10 cellular contexts compared by ENCODE assay signal in genomic region chr14:93137864-93138263, GRCh38. TPM values are rescaled to one million over a fixed set of nuclear protein-coding genes. Genes with fewer than 3 reads are reported as not detected.
A peak's percentile ranks its signal among the peaks of the same experiment; 100 is the strongest.
DNase-seq lines count a peak whose midpoint lies in the region; ATAC-seq and TF ChIP-seq lines count a peak whose summit lies in the region.
"Had no signal": no experiment of that assay in that cellular context is flagged by ENCODE, and none has a peak within 500 bp of the region (broad histone marks: within the 10 kb centered on the region; RNA-seq: fewer than 3 reads in every experiment).

No MANE protein-coding gene starts in this region.

- H3K4me3 ChIP-seq in right atrium auricular region (no peak overlapping the region), SJCRH30 (no peak overlapping the region), right cardiac atrium (ENCODE audit: low read length) (no peak overlapping the region), uterus (no peak overlapping the region)
- H3K4me3 ChIP-seq: thoracic aorta had no signal

- ATAC-seq in Right ventricle myocardium superior (ENCODE audit: poor library complexity) (peak; percentile 83), right cardiac atrium (peak; percentile 71 to 77), HG03097 (IDR thresholded peaks at IDR 0.05; ENCODE audit: low FRiP score, unreplicated experiment) (no peak), HG02571 (IDR thresholded peaks at IDR 0.05; ENCODE audit: unreplicated experiment) (no peak), HG03025 (IDR thresholded peaks at IDR 0.05; ENCODE audit: low FRiP score, unreplicated experiment) (no peak)

- H3K27ac ChIP-seq in right atrium auricular region (no peak overlapping the region), SJCRH30 (no peak overlapping the region), right cardiac atrium (ENCODE audit: low read length) (no peak overlapping the region), uterus (no peak overlapping the region)
- H3K27ac ChIP-seq: thoracic aorta had no signal

- WGBS in right cardiac atrium: 38% methylated on average over 17 of the region's 17 CpGs

- no peak for TF ChIP-seq POLR2A in uterus (IDR thresholded peaks at IDR 0.05)

- no peaks in the 10 kb centered on the region for H3K9me3 ChIP-seq in right atrium auricular region
- no peaks in the 10 kb centered on the region for H3K9me3 ChIP-seq in SJCRH30 (replicated peaks)
- no peaks in the 10 kb centered on the region for H3K9me3 ChIP-seq in right cardiac atrium (ENCODE audit: control insufficient read depth, low read length)
- no peaks in the 10 kb centered on the region for H3K9me3 ChIP-seq in uterus
- H3K9me3 ChIP-seq: thoracic aorta had no signal

- H3K27me3 ChIP-seq in right atrium auricular region (no peaks in the 10 kb centered on the region), SJCRH30 (no peaks in the 10 kb centered on the region), right cardiac atrium (ENCODE audit: control insufficient read depth, insufficient read depth) (no peaks in the 10 kb centered on the region), uterus (no peaks in the 10 kb centered on the region)

- DNase-seq in Right ventricle myocardium superior (peak; percentile 73), right atrium auricular region (ENCODE audit: low spot score) (no peak), SJCRH30 (peak; percentile 71 to 74), right cardiac atrium (peak; percentile 60 to 81 (median 81)), uterus (peak; percentile 29)
- DNase-seq: kidney glomerular epithelial cell had no signal

- no peaks in the 10 kb centered on the region for H3K4me1 ChIP-seq in right atrium auricular region
- no peaks in the 10 kb centered on the region for H3K4me1 ChIP-seq in SJCRH30
- H3K4me1 ChIP-seq in right cardiac atrium (ENCODE audit: control insufficient read depth, insufficient read depth, low read length): no peaks in the 10 kb centered on the region
- H3K4me1 ChIP-seq in uterus: no peaks in the 10 kb centered on the region

- H3K36me3 ChIP-seq in right atrium auricular region: no peaks in the 10 kb centered on the region
- H3K36me3 ChIP-seq in SJCRH30: no peaks in the 10 kb centered on the region
- H3K36me3 ChIP-seq in uterus: no peaks in the 10 kb centered on the region
- H3K36me3 ChIP-seq: thoracic aorta had no signal

- peak in 1 of 2 donors; percentile 28 for TF ChIP-seq CTCF in right atrium auricular region (IDR thresholded peaks at IDR 0.05)
- TF ChIP-seq CTCF in uterus (IDR thresholded peaks at IDR 0.05): no peak

- intact Hi-C loops in Right ventricle myocardium superior (cut with DNase I) (loop anchor here (2.0 kb wide), 1 partner anchor 185 kb away; no protein-coding TSS in a partner anchor), right cardiac atrium (cut with DNase I) (loop anchor here in 2 of 4 donors (2.0 to 5.0 kb wide), 2 partner anchors 185 to 186 kb away; no protein-coding TSS in a partner anchor), uterus (cut with DNase I; ENCODE audit: low total_unique reads) (loop anchor here (5.0 kb wide), 1 partner anchor 186 kb away; no protein-coding TSS in a partner anchor)

RNA-seq across cellular contexts. Expression of gene ITPK1, which starts 22.1 kb away (rescaled TPM):
- 115 TPM for total RNA-seq in Right ventricle myocardium superior
- total RNA-seq in right atrium auricular region: 10 to 100 TPM; 58.3 to 76.0 TPM
- total RNA-seq in SJCRH30 (2014; rRNA removed; shearing (Covaris generic)): 68.3 and 69.6 TPM in 2 replicates
- 100 to 1,000 TPM; 113 to 135 (median 129) TPM for total RNA-seq in right cardiac atrium
- 78.2 TPM for polyA plus RNA-seq in right cardiac atrium
- total RNA-seq in uterus: 10 to 100 TPM; 19.7 to 97.7 (median 26.5) TPM

RNA-seq across cellular contexts. Expression of gene MOAP1, which starts 46.8 kb away (rescaled TPM):
- total RNA-seq in Right ventricle myocardium superior: 55.9 TPM
- 10 to 100 TPM; 40.1 to 47.1 TPM for total RNA-seq in right atrium auricular region
- total RNA-seq in SJCRH30 (2014; rRNA removed; shearing (Covaris generic)): 20.9 and 21.6 TPM in 2 replicates
- 10 to 100 TPM; 46.3 to 63.0 (median 54.8) TPM for total RNA-seq in right cardiac atrium
- 45.7 TPM for polyA plus RNA-seq in right cardiac atrium
- total RNA-seq in uterus: 10 to 100 TPM; 14.6 to 37.1 (median 20.4) TPM

RNA-seq across cellular contexts. Expression of gene LYSET, which starts 47.3 kb away (rescaled TPM):
- total RNA-seq in Right ventricle myocardium superior (21.0 TPM), right atrium auricular region (10 to 100 TPM in 1 of 2 donors, 1 to 10 TPM in 1; 8.3 to 10.0 TPM), right cardiac atrium (10 to 100 TPM; 17.0 to 20.4 (median 18.2) TPM), uterus (10 to 100 TPM in 2 of 4 donors, 1 to 10 TPM in 1, under 1 TPM in 1; 0.51 to 21.8 (median 14.4) TPM)
- total RNA-seq in SJCRH30 (2014; rRNA removed; shearing (Covaris generic)): 18.5 and 21.9 TPM in 2 replicates
- polyA plus RNA-seq in right cardiac atrium: 20.5 TPM

Comparison
In these comparisons a context has a peak if more than half of its experiments do, and no peak if none do; other contexts are left out.
1. ATAC-seq: peak in Right ventricle myocardium superior (single experiment) and right cardiac atrium (2 of 2); none in HG03097 (single experiment), HG02571 (single experiment) and HG03025 (single experiment).